ENCODE assay signal across 1 cellular context in the genomic region with DNA sequence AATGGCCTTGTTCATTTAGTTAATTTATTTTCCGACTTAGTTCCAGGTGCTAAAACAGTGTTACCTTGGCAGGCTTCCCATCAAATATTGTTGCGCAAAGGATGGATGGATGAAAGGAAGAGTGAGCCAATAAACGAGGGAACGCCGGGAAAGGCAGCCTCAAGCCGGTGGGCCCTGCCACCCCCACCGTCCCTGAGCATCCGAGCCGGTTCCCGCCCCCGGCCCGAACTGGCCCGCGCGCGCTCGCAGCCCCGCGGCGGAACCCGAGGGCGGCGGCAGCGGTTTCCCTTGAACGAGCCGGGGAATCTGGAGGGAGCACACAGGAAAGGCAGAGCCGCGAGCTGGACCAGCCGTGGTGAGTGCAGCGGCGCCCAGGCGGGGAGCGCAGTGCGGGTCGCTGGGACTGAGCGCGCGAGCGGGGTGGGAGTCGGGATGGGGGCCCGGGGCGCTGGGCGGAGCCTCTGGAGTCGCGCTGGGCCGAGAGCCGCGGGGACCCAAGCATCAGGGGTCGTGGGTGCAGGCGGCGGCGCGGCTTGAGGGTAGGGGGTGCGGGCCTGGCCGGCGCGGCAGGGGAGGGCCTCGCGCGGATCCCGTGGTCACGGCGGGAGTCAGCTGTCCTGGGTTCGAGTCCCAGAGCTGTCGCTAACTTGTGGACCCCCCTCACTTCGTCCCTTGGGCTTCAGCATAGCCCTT.
A peak's percentile ranks its signal among the peaks of the same experiment; 100 is the strongest.
TF ChIP-seq lines count a peak whose summit lies in the region.

A gene with protein sequence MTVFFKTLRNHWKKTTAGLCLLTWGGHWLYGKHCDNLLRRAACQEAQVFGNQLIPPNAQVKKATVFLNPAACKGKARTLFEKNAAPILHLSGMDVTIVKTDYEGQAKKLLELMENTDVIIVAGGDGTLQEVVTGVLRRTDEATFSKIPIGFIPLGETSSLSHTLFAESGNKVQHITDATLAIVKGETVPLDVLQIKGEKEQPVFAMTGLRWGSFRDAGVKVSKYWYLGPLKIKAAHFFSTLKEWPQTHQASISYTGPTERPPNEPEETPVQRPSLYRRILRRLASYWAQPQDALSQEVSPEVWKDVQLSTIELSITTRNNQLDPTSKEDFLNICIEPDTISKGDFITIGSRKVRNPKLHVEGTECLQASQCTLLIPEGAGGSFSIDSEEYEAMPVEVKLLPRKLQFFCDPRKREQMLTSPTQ (plus strand): TSS at position 331 of the 693 bp plus-strand sequence. CDS start 4,057 bp downstream, outside the sequence.

TF ChIP-seq in K562, 482 proteins besides CTCF, POLR2A, EP300 and RAD21 (continued from another document and continues in another):
- TF ChIP-seq, protein P1, sequence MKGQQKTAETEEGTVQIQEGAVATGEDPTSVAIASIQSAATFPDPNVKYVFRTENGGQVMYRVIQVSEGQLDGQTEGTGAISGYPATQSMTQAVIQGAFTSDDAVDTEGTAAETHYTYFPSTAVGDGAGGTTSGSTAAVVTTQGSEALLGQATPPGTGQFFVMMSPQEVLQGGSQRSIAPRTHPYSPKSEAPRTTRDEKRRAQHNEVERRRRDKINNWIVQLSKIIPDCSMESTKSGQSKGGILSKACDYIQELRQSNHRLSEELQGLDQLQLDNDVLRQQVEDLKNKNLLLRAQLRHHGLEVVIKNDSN (CRISPR knock-in tag; IDR thresholded peaks at IDR 0.05) = peak; percentile 22; the same call in 1 of the 2 replicates
- TF ChIP-seq MYC (IDR thresholded peaks at IDR 0.05; ENCODE audit: low read depth, low read length) (peak; percentile 89), MYC (CRISPR knock-in tag; IDR thresholded peaks at IDR 0.05; ENCODE audit: borderline replicate concordance, low read depth) (no peak), TCF7L2 (IDR thresholded peaks at IDR 0.05; ENCODE audit: low read depth, low read length) (no peak), ZNF165 (CRISPR knock-in tag; IDR thresholded peaks at IDR 0.05; ENCODE audit: borderline replicate concordance) (no peak), PML (IDR thresholded peaks at IDR 0.05; ENCODE audit: low read length) (peak; percentile 90), POU5F1 (IDR thresholded peaks at IDR 0.05; ENCODE audit: borderline replicate concordance, low read depth, low read length, partially characterized antibody) (peak; percentile 66), KDM2B (CRISPR knock-in tag; IDR thresholded peaks at IDR 0.05) (peak; percentile 62; the same call in 1 of the 2 replicates), NEUROD1 (IDR thresholded peaks at IDR 0.05; ENCODE audit: borderline replicate concordance, low read depth, low read length, partially characterized antibody) (peak; percentile 94), POLR2G (IDR thresholded peaks at IDR 0.05; ENCODE audit: low read depth, low read length) (peak; percentile 100), ZNF444 (CRISPR knock-in tag; IDR thresholded peaks at IDR 0.05) (no peak), MYNN (IDR thresholded peaks at IDR 0.05) (peak; percentile 15; the same call in 1 of the 2 replicates), MYNN (CRISPR knock-in tag; IDR thresholded peaks at IDR 0.05) (no peak), ZBTB7A (IDR thresholded peaks at IDR 0.05; ENCODE audit: borderline replicate concordance, control insufficient read depth, low read depth, low read length) (peak; percentile 86), TAF9B (IDR thresholded peaks at IDR 0.05; ENCODE audit: partially characterized antibody) (peak; percentile 88), PHB2 (IDR thresholded peaks at IDR 0.05; ENCODE audit: low read depth) (no peak), ILF3 (IDR thresholded peaks at IDR 0.05; ENCODE audit: borderline replicate concordance) (peak; percentile 10; the same call in 1 of the 2 replicates), GTF2E2 (tag; IDR thresholded peaks at IDR 0.05) (peak; percentile 96), GATAD2B (IDR thresholded peaks at IDR 0.05; ENCODE audit: borderline replicate concordance) (peak; percentile 89), RBM14 (IDR thresholded peaks at IDR 0.05; ENCODE audit: borderline replicate concordance, insufficient read depth, low read depth, low read length) (peak; percentile 89; the same call in 1 of the 2 replicates), MTA2 (IDR thresholded peaks at IDR 0.05; ENCODE audit: low read depth) (no peak), MEIS2 (IDR thresholded peaks at IDR 0.05; ENCODE audit: partially characterized antibody) (no peak), EP400 (IDR thresholded peaks at IDR 0.05) (peak; percentile 74; the same call in 1 of the 2 replicates), FOXK1 (CRISPR knock-in tag; IDR thresholded peaks at IDR 0.05; ENCODE audit: borderline replicate concordance) (0 out of 2 replicates have a peak, but pooled peaks have one; percentile 44), RBFOX2 (IDR thresholded peaks at IDR 0.05; ENCODE audit: low read depth, low read length) (peak; percentile 99), TCF3 (CRISPR knock-in tag; IDR thresholded peaks at IDR 0.05) (no peak), HDAC1 (IDR thresholded peaks at IDR 0.05) (peak in 1 of 2 experiments; percentile 83; a peak in 2 of 4 replicates), PRPF4 (IDR thresholded peaks at IDR 0.05; ENCODE audit: insufficient read depth, low read depth, low read length, poor library complexity, severe bottlenecking) (no peak), NFRKB (IDR thresholded peaks at IDR 0.05; ENCODE audit: low read depth) (0 out of 2 replicates have a peak, but pooled peaks have one; percentile 18), U2AF1 (optimal IDR thresholded peaks at IDR 0.05; ENCODE audit: low read depth, low read length) (peak; percentile 97), SMAD1 (IDR thresholded peaks at IDR 0.05; ENCODE audit: low read depth, low read length, partially characterized antibody) (peak; percentile 81), CCAR2 (IDR thresholded peaks at IDR 0.05; ENCODE audit: low read depth, low read length) (no peak), PHF8 (IDR thresholded peaks at IDR 0.05; ENCODE audit: borderline replicate concordance, low read length) (peak; percentile 98; the same call in 1 of the 2 replicates), RBM25 (IDR thresholded peaks at IDR 0.05; ENCODE audit: low read depth, low read length, severe bottlenecking) (peak; percentile 83)
- TF ChIP-seq, protein P2, sequence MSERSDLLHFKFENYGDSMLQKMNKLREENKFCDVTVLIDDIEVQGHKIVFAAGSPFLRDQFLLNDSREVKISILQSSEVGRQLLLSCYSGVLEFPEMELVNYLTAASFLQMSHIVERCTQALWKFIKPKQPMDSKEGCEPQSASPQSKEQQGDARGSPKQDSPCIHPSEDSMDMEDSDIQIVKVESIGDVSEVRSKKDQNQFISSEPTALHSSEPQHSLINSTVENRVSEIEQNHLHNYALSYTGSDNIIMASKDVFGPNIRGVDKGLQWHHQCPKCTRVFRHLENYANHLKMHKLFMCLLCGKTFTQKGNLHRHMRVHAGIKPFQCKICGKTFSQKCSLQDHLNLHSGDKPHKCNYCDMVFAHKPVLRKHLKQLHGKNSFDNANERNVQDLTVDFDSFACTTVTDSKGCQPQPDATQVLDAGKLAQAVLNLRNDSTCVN (CRISPR knock-in tag; IDR thresholded peaks at IDR 0.05) = no peak
- TF ChIP-seq, protein P3, sequence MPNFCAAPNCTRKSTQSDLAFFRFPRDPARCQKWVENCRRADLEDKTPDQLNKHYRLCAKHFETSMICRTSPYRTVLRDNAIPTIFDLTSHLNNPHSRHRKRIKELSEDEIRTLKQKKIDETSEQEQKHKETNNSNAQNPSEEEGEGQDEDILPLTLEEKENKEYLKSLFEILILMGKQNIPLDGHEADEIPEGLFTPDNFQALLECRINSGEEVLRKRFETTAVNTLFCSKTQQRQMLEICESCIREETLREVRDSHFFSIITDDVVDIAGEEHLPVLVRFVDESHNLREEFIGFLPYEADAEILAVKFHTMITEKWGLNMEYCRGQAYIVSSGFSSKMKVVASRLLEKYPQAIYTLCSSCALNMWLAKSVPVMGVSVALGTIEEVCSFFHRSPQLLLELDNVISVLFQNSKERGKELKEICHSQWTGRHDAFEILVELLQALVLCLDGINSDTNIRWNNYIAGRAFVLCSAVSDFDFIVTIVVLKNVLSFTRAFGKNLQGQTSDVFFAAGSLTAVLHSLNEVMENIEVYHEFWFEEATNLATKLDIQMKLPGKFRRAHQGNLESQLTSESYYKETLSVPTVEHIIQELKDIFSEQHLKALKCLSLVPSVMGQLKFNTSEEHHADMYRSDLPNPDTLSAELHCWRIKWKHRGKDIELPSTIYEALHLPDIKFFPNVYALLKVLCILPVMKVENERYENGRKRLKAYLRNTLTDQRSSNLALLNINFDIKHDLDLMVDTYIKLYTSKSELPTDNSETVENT (CRISPR knock-in tag; IDR thresholded peaks at IDR 0.05) = peak; percentile 84
- TF ChIP-seq, protein P4, sequence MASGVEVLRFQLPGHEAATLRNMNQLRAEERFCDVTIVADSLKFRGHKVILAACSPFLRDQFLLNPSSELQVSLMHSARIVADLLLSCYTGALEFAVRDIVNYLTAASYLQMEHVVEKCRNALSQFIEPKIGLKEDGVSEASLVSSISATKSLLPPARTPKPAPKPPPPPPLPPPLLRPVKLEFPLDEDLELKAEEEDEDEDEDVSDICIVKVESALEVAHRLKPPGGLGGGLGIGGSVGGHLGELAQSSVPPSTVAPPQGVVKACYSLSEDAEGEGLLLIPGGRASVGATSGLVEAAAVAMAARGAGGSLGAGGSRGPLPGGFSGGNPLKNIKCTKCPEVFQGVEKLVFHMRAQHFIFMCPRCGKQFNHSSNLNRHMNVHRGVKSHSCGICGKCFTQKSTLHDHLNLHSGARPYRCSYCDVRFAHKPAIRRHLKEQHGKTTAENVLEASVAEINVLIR (CRISPR knock-in tag; IDR thresholded peaks at IDR 0.05) = no peak
- TF ChIP-seq, protein P5, sequence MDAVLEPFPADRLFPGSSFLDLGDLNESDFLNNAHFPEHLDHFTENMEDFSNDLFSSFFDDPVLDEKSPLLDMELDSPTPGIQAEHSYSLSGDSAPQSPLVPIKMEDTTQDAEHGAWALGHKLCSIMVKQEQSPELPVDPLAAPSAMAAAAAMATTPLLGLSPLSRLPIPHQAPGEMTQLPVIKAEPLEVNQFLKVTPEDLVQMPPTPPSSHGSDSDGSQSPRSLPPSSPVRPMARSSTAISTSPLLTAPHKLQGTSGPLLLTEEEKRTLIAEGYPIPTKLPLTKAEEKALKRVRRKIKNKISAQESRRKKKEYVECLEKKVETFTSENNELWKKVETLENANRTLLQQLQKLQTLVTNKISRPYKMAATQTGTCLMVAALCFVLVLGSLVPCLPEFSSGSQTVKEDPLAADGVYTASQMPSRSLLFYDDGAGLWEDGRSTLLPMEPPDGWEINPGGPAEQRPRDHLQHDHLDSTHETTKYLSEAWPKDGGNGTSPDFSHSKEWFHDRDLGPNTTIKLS (IDR thresholded peaks at IDR 0.05; ENCODE audit: borderline replicate concordance, low read depth) = peak; percentile 64; the same call in 1 of the 2 replicates
- TF ChIP-seq, protein P6, sequence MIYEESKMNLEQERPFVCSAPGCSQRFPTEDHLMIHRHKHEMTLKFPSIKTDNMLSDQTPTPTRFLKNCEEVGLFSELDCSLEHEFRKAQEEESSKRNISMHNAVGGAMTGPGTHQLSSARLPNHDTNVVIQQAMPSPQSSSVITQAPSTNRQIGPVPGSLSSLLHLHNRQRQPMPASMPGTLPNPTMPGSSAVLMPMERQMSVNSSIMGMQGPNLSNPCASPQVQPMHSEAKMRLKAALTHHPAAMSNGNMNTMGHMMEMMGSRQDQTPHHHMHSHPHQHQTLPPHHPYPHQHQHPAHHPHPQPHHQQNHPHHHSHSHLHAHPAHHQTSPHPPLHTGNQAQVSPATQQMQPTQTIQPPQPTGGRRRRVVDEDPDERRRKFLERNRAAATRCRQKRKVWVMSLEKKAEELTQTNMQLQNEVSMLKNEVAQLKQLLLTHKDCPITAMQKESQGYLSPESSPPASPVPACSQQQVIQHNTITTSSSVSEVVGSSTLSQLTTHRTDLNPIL (CRISPR knock-in tag; IDR thresholded peaks at IDR 0.05) = no peak
- TF ChIP-seq, protein P7, sequence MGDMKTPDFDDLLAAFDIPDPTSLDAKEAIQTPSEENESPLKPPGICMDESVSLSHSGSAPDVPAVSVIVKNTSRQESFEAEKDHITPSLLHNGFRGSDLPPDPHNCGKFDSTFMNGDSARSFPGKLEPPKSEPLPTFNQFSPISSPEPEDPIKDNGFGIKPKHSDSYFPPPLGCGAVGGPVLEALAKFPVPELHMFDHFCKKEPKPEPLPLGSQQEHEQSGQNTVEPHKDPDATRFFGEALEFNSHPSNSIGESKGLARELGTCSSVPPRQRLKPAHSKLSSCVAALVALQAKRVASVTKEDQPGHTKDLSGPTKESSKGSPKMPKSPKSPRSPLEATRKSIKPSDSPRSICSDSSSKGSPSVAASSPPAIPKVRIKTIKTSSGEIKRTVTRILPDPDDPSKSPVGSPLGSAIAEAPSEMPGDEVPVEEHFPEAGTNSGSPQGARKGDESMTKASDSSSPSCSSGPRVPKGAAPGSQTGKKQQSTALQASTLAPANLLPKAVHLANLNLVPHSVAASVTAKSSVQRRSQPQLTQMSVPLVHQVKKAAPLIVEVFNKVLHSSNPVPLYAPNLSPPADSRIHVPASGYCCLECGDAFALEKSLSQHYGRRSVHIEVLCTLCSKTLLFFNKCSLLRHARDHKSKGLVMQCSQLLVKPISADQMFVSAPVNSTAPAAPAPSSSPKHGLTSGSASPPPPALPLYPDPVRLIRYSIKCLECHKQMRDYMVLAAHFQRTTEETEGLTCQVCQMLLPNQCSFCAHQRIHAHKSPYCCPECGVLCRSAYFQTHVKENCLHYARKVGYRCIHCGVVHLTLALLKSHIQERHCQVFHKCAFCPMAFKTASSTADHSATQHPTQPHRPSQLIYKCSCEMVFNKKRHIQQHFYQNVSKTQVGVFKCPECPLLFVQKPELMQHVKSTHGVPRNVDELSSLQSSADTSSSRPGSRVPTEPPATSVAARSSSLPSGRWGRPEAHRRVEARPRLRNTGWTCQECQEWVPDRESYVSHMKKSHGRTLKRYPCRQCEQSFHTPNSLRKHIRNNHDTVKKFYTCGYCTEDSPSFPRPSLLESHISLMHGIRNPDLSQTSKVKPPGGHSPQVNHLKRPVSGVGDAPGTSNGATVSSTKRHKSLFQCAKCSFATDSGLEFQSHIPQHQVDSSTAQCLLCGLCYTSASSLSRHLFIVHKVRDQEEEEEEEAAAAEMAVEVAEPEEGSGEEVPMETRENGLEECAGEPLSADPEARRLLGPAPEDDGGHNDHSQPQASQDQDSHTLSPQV (IDR thresholded peaks at IDR 0.05) = peak; percentile 52; the same call in 1 of the 2 replicates
- TF ChIP-seq, protein P8, sequence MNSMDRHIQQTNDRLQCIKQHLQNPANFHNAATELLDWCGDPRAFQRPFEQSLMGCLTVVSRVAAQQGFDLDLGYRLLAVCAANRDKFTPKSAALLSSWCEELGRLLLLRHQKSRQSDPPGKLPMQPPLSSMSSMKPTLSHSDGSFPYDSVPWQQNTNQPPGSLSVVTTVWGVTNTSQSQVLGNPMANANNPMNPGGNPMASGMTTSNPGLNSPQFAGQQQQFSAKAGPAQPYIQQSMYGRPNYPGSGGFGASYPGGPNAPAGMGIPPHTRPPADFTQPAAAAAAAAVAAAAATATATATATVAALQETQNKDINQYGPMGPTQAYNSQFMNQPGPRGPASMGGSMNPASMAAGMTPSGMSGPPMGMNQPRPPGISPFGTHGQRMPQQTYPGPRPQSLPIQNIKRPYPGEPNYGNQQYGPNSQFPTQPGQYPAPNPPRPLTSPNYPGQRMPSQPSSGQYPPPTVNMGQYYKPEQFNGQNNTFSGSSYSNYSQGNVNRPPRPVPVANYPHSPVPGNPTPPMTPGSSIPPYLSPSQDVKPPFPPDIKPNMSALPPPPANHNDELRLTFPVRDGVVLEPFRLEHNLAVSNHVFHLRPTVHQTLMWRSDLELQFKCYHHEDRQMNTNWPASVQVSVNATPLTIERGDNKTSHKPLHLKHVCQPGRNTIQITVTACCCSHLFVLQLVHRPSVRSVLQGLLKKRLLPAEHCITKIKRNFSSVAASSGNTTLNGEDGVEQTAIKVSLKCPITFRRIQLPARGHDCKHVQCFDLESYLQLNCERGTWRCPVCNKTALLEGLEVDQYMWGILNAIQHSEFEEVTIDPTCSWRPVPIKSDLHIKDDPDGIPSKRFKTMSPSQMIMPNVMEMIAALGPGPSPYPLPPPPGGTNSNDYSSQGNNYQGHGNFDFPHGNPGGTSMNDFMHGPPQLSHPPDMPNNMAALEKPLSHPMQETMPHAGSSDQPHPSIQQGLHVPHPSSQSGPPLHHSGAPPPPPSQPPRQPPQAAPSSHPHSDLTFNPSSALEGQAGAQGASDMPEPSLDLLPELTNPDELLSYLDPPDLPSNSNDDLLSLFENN (IDR thresholded peaks at IDR 0.05; ENCODE audit: low read depth in 2 of 2, low read length in 2 of 2) = 0 out of 4 replicates have a peak, but pooled peaks of 1 of the 2 experiments have one; percentile 50
